Comparison of ENCODE assay signal across 1 cellular context in genomic region chr15:101065570-101066221, GRCh38.
TF ChIP-seq lines count a peak whose summit lies in the region.

No MANE protein-coding gene starts in this region.

TF ChIP-seq in GM12878, 131 proteins besides CTCF, POLR2A, EP300 and RAD21 (continued from another document):
- TF ChIP-seq CUX1 (IDR thresholded peaks at IDR 0.05; ENCODE audit: insufficient replicate concordance, low read depth, low read length) (no peak), POLR2AphosphoS2 (IDR thresholded peaks at IDR 0.05; ENCODE audit: low read depth, low read length) (no peak), CREM (IDR thresholded peaks at IDR 0.05; ENCODE audit: low read depth) (no peak), BRCA1 (IDR thresholded peaks at IDR 0.05; ENCODE audit: low read depth, low read length) (no peak), NRF1 (conservative IDR thresholded peaks at IDR 0.05; ENCODE audit: low read depth, low read length) (no peak), SMC3 (IDR thresholded peaks at IDR 0.05; ENCODE audit: borderline replicate concordance, low read length) (no peak), SIN3A (IDR thresholded peaks at IDR 0.05; ENCODE audit: low read depth, low read length) (no peak), CHD4 (IDR thresholded peaks at IDR 0.05) (no peak), ZNF622 (IDR thresholded peaks at IDR 0.05) (no peak)
